In the genomic region with DNA sequence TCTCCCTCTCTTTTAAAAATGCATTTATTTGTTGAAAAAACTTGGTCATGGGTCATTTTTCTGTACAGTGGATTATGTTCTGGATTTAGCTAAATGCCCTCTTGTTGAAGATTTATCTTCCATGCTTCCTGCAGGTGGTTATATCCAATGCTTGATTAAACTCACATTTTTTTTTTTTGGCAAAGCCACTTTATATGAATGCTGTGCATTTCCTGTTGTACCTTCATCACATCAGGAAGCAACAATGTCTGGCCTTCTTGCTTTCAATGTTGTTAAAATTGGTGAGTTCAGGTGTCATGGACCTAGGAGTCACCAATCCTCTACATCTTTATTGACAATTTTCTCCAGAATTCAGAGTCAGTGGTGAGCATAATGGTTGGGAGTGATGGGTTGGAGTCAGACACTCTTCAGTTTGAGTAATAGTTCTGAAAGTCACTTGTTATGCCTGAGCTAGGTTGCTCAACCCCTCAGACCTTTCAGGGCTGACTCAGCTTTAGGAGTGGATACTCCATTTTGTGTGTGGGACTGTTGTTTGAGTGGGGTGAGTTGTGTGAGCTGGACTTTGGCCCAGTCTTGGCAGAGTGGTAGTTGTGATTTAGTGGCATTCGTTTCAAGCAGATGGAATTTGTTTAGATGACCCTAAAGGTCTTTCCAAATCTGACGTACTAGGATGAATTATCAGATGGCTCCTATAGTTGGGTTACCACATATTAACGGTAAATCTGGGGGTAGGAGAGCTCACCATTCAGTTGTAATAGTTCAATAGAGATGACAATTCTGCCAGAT, we compare ENCODE assay signal across 14 cellular contexts.
DNase-seq lines count a peak whose midpoint lies in the region; ATAC-seq and TF ChIP-seq lines count a peak whose summit lies in the region.
"Had no signal": no experiment of that assay in that cellular context is flagged by ENCODE, and none has a peak within 500 bp of the region (broad histone marks: within the 10 kb centered on the region; RNA-seq: fewer than 3 reads in every experiment).

No MANE protein-coding gene starts in this region.

- no peaks in the 10 kb centered on the region for H3K9me3 ChIP-seq in right atrium auricular region
- H3K9me3 ChIP-seq in CD8-positive, alpha-beta memory T cell (ENCODE audit: low read length), result no peaks in the 10 kb centered on the region
- H3K9me3 ChIP-seq: HAP-1 had no signal

- H3K4me3 ChIP-seq in right atrium auricular region, result no peak overlapping the region
- no peak overlapping the region for H3K4me3 ChIP-seq in CD8-positive, alpha-beta memory T cell (ENCODE audit: low read length)
- H3K4me3 ChIP-seq: HAP-1 had no signal

- no peak overlapping the region for H3K27ac Mint-ChIP-seq in activated T-cell treated with anti-CD3 and anti-CD28 coated beads, Interleukin-2, amount 50 U/mL, for 24 hours
- H3K27ac Mint-ChIP-seq in CD8-positive, alpha-beta memory T cell, result no peak overlapping the region
- H3K27ac Mint-ChIP-seq: memory B cell had no signal

- POLR2A ChIA-PET in CD8-positive, alpha-beta memory T cell (lab: Charles Lee), result no interaction called here

- peaks cover 0 to 33% of the 10 kb centered on the region in 2 donors for H3K4me1 ChIP-seq in right atrium auricular region
- no peaks in the 10 kb centered on the region for H3K4me1 ChIP-seq in CD8-positive, alpha-beta memory T cell (ENCODE audit: insufficient read depth, low read length)
- H3K4me1 ChIP-seq: HAP-1, parathyroid adenoma had no signal

- H3K4me3 Mint-ChIP-seq in activated T-cell treated with anti-CD3 and anti-CD28 coated beads, Interleukin-2, amount 50 U/mL, for 4 hours, result no peak overlapping the region
- H3K4me3 Mint-ChIP-seq in activated T-cell treated with anti-CD3 and anti-CD28 coated beads, Interleukin-2, amount 50 U/mL, for 24 hours, result no peak overlapping the region
- no peak overlapping the region for H3K4me3 Mint-ChIP-seq in CD8-positive, alpha-beta memory T cell
- H3K4me3 Mint-ChIP-seq: memory B cell had no signal

- peak overlapping the region in 1 of 2 donors; percentile 80 for H3K27ac ChIP-seq in right atrium auricular region
- no peak overlapping the region for H3K27ac ChIP-seq in CD8-positive, alpha-beta memory T cell (ENCODE audit: low read depth, low read length)
- H3K27ac ChIP-seq: parathyroid adenoma had no signal

- ATAC-seq in activated T-cell treated with anti-CD3 and anti-CD28 coated beads, Interleukin-2, amount 50 U/mL, for 4 hours, result peak; percentile 28 to 48
- no peak for ATAC-seq in GM21447 (IDR thresholded peaks at IDR 0.05; ENCODE audit: unreplicated experiment)
- no peak for ATAC-seq in GM21717 (IDR thresholded peaks at IDR 0.05; ENCODE audit: unreplicated experiment)

- no peaks in the 10 kb centered on the region for H3K27me3 ChIP-seq in right atrium auricular region
- H3K27me3 ChIP-seq in CD8-positive, alpha-beta memory T cell (ENCODE audit: insufficient read depth, low read length, poor library complexity, severe bottlenecking), result no peaks in the 10 kb centered on the region

- peaks cover 1% of the 10 kb centered on the region for H3K4me1 Mint-ChIP-seq in activated T-cell treated with anti-CD3 and anti-CD28 coated beads, Interleukin-2, amount 50 U/mL, for 4 hours (ENCODE audit: low read depth)
- H3K4me1 Mint-ChIP-seq in activated T-cell treated with anti-CD3 and anti-CD28 coated beads, Interleukin-2, amount 50 U/mL, for 24 hours (ENCODE audit: low read depth), result peaks cover 6% of the 10 kb centered on the region
- no peaks in the 10 kb centered on the region for H3K4me1 Mint-ChIP-seq in CD8-positive, alpha-beta memory T cell
- H3K4me1 Mint-ChIP-seq: memory B cell had no signal

- H3K27me3 Mint-ChIP-seq in activated T-cell treated with anti-CD3 and anti-CD28 coated beads, Interleukin-2, amount 50 U/mL, for 4 hours (ENCODE audit: low read depth), result no peaks in the 10 kb centered on the region
- no peaks in the 10 kb centered on the region for H3K27me3 Mint-ChIP-seq in activated T-cell treated with anti-CD3 and anti-CD28 coated beads, Interleukin-2, amount 50 U/mL, for 24 hours
- peaks cover 0 to 4% of the 10 kb centered on the region in 2 donors for H3K27me3 Mint-ChIP-seq in CD8-positive, alpha-beta memory T cell
- H3K27me3 Mint-ChIP-seq: memory B cell had no signal

- DNase-seq in activated T-cell treated with anti-CD3 and anti-CD28 coated beads, Interleukin-2, amount 50 U/mL, for 4 hours, result no peak
- DNase-seq in activated T-cell treated with anti-CD3 and anti-CD28 coated beads, Interleukin-2, amount 50 U/mL, for 24 hours, result no peak
- DNase-seq in T1000 (lab: John Stamatoyannopoulos, UW) (peak; percentile 18), right atrium auricular region (ENCODE audit: low spot score) (peak; percentile 63), stromal cell of bone marrow (ENCODE audit: low read depth) (peak; percentile 94)
- no peak for DNase-seq in CD8-positive, alpha-beta memory T cell
- DNase-seq: ACHN, NCI-H1417, T-helper 2 cell had no signal

- CTCF ChIA-PET in CD8-positive, alpha-beta memory T cell (lab: Charles Lee), result no interaction called here

- H3K36me3 Mint-ChIP-seq in activated T-cell treated with anti-CD3 and anti-CD28 coated beads, Interleukin-2, amount 50 U/mL, for 4 hours (ENCODE audit: insufficient read depth), result no peaks in the 10 kb centered on the region
- no peaks in the 10 kb centered on the region for H3K36me3 Mint-ChIP-seq in activated T-cell treated with anti-CD3 and anti-CD28 coated beads, Interleukin-2, amount 50 U/mL, for 24 hours (ENCODE audit: low read depth)
- peaks cover 0 to 1% (median 0%) of the 10 kb centered on the region in 3 donors for H3K36me3 Mint-ChIP-seq in CD8-positive, alpha-beta memory T cell
- H3K36me3 Mint-ChIP-seq: memory B cell had no signal

- no peaks in the 10 kb centered on the region for H3K36me3 ChIP-seq in right atrium auricular region
- no peaks in the 10 kb centered on the region for H3K36me3 ChIP-seq in CD8-positive, alpha-beta memory T cell (ENCODE audit: insufficient read depth, low read length)
- H3K36me3 ChIP-seq: HAP-1 had no signal

- no peak for TF ChIP-seq CTCF in right atrium auricular region (IDR thresholded peaks at IDR 0.05)

- H3K9me3 Mint-ChIP-seq in activated T-cell treated with anti-CD3 and anti-CD28 coated beads, Interleukin-2, amount 50 U/mL, for 4 hours, result no peaks in the 10 kb centered on the region
- no peaks in the 10 kb centered on the region for H3K9me3 Mint-ChIP-seq in activated T-cell treated with anti-CD3 and anti-CD28 coated beads, Interleukin-2, amount 50 U/mL, for 24 hours
- no peaks in the 10 kb centered on the region for H3K9me3 Mint-ChIP-seq in CD8-positive, alpha-beta memory T cell
- H3K9me3 Mint-ChIP-seq: memory B cell had no signal

Comparison
In these comparisons a context has a peak if more than half of its experiments do, and no peak if none do; other contexts are left out.
1. ATAC-seq: peak in activated T-cell treated with anti-CD3 and anti-CD28 coated beads, Interleukin-2, amount 50 U/mL, for 4 hours (2 of 2); none in GM21447 (single experiment) and GM21717 (single experiment).
2. DNase-seq: peak in T1000 (single experiment), right atrium auricular region (single experiment) and stromal cell of bone marrow (single experiment); none in activated T-cell treated with anti-CD3 and anti-CD28 coated beads, Interleukin-2, amount 50 U/mL, for 4 hours (single experiment), activated T-cell treated with anti-CD3 and anti-CD28 coated beads, Interleukin-2, amount 50 U/mL, for 24 hours (single experiment) and CD8-positive, alpha-beta memory T cell (0 of 5).